Comparison of ENCODE assay signal across 8 cellular contexts in genomic region chr13:20475927-20476691, GRCh38. TPM values are rescaled to one million over a fixed set of nuclear protein-coding genes. Genes with fewer than 3 reads are reported as not detected.
DNase-seq lines count a peak whose midpoint lies in the region; ATAC-seq and TF ChIP-seq lines count a peak whose summit lies in the region.

No MANE protein-coding gene starts in this region.

- intact Hi-C loops in left ventricle myocardium superior (cut with micrococcal nuclease) = no loop called here

- DNase-seq in left ventricle myocardium superior (no peak), right atrium auricular region (ENCODE audit: low spot score) (no peak), immature natural killer cell (peak; percentile 65 to 70 (median 66)), type B pancreatic cell (ENCODE audit: extremely low spot score, unreplicated experiment) (no peak), DMS153 (lab: John Stamatoyannopoulos, UW) (no peak)
- peak; percentile 65 to 70 for DNase-seq in activated CD4-positive, alpha-beta T cell treated with anti-CD3 and anti-CD28 coated beads, Interleukin-2, amount 50 U/mL, for 48 hours
- DNase-seq in stimulated activated effector memory CD8-positive, alpha-beta T cell treated with anti-CD3 and anti-CD28 coated beads, Interleukin-12 subunit alpha, Interleukin-12 subunit beta, amount 100 ng/mL, for 72 hours (ENCODE audit: low spot score in 2 of 2) = peak; percentile 21 to 68

- peaks cover 4 to 6% (median 5%) of the 10 kb centered on the region in 3 donors for H3K27me3 Mint-ChIP-seq in immature natural killer cell (ENCODE audit: low read depth in 3 of 3)
- H3K27me3 Mint-ChIP-seq in type B pancreatic cell = no peaks in the 10 kb centered on the region

- no peaks in the 10 kb centered on the region for H3K27me3 ChIP-seq in right atrium auricular region

- H3K27ac Mint-ChIP-seq in immature natural killer cell (peak overlapping the region; percentile 22 to 82 (median 68)), type B pancreatic cell (no peak overlapping the region)
- H3K27ac Mint-ChIP-seq in stimulated activated effector memory CD8-positive, alpha-beta T cell treated with anti-CD3 and anti-CD28 coated beads, Interleukin-12 subunit alpha, Interleukin-12 subunit beta, amount 100 ng/mL, for 72 hours = peak overlapping the region; percentile 69

- H3K9me3 Mint-ChIP-seq in immature natural killer cell = no peaks in the 10 kb centered on the region
- H3K9me3 Mint-ChIP-seq in stimulated activated effector memory CD8-positive, alpha-beta T cell treated with anti-CD3 and anti-CD28 coated beads, Interleukin-12 subunit alpha, Interleukin-12 subunit beta, amount 100 ng/mL, for 72 hours = no peaks in the 10 kb centered on the region
- no peaks in the 10 kb centered on the region for H3K9me3 Mint-ChIP-seq in type B pancreatic cell

- H3K9me3 ChIP-seq in right atrium auricular region = no peaks in the 10 kb centered on the region

- H3K4me3 Mint-ChIP-seq in immature natural killer cell (peak overlapping the region; percentile 72 to 80 (median 76)), type B pancreatic cell (no peak overlapping the region)
- H3K4me3 Mint-ChIP-seq in stimulated activated effector memory CD8-positive, alpha-beta T cell treated with anti-CD3 and anti-CD28 coated beads, Interleukin-12 subunit alpha, Interleukin-12 subunit beta, amount 100 ng/mL, for 72 hours = peak overlapping the region; percentile 65

- H3K4me1 Mint-ChIP-seq in immature natural killer cell (peaks cover 24 to 29% of the 10 kb centered on the region in 2 donors), type B pancreatic cell (ENCODE audit: unreplicated experiment) (peaks cover 4% of the 10 kb centered on the region)
- H3K4me1 Mint-ChIP-seq in stimulated activated effector memory CD8-positive, alpha-beta T cell treated with anti-CD3 and anti-CD28 coated beads, Interleukin-12 subunit alpha, Interleukin-12 subunit beta, amount 100 ng/mL, for 72 hours = peaks cover 24% of the 10 kb centered on the region

- H3K4me3 ChIP-seq in right atrium auricular region = no peak overlapping the region

- ATAC-seq in left ventricle myocardium superior (peak; percentile 15), HG03432 (IDR thresholded peaks at IDR 0.05; ENCODE audit: unreplicated experiment) (peak; percentile 98)
- ATAC-seq in stimulated activated effector memory CD8-positive, alpha-beta T cell treated with anti-CD3 and anti-CD28 coated beads, Interleukin-12 subunit alpha, Interleukin-12 subunit beta, amount 100 ng/mL, for 72 hours = peak; percentile 98

- H3K36me3 Mint-ChIP-seq in immature natural killer cell (peaks cover 9 to 16% (median 10%) of the 10 kb centered on the region in 3 donors), type B pancreatic cell (no peaks in the 10 kb centered on the region)
- H3K36me3 Mint-ChIP-seq in stimulated activated effector memory CD8-positive, alpha-beta T cell treated with anti-CD3 and anti-CD28 coated beads, Interleukin-12 subunit alpha, Interleukin-12 subunit beta, amount 100 ng/mL, for 72 hours = peaks cover 10% of the 10 kb centered on the region

- TF ChIP-seq CTCF in right atrium auricular region (IDR thresholded peaks at IDR 0.05) (no peak), type B pancreatic cell (conservative IDR thresholded peaks at IDR 0.05) (no peak)

- H3K4me1 ChIP-seq in right atrium auricular region = no peaks in the 10 kb centered on the region

- no peak overlapping the region for H3K27ac ChIP-seq in right atrium auricular region

- no peaks in the 10 kb centered on the region for H3K36me3 ChIP-seq in right atrium auricular region

RNA-seq across cellular contexts. Expression of gene CRYL1, which starts 49.5 kb away (rescaled TPM):
- 19.5 TPM for total RNA-seq in left ventricle myocardium superior
- total RNA-seq in right atrium auricular region = 10 to 100 TPM; 26.5 to 27.9 TPM
- polyA plus RNA-seq in immature natural killer cell = 10 to 100 TPM; 26.2 to 54.2 (median 30.1) TPM
- 15.0 and 20.2 TPM in 2 replicates for total RNA-seq in type B pancreatic cell (ENCODE audit: low replicate concordance)

Comparison
In these comparisons a context has a peak if more than half of its experiments do, and no peak if none do; other contexts are left out.
1. ATAC-seq: peak in every context shown above with its lines; median percentile 98 in HG03432; 98 in stimulated activated effector memory CD8-positive, alpha-beta T cell treated with anti-CD3 and anti-CD28 coated beads, Interleukin-12 subunit alpha, Interleukin-12 subunit beta, amount 100 ng/mL, for 72 hours; 15 in left ventricle myocardium superior.
2. DNase-seq: peak in activated CD4-positive, alpha-beta T cell treated with anti-CD3 and anti-CD28 coated beads, Interleukin-2, amount 50 U/mL, for 48 hours (2 of 2), immature natural killer cell (3 of 3) and stimulated activated effector memory CD8-positive, alpha-beta T cell treated with anti-CD3 and anti-CD28 coated beads, Interleukin-12 subunit alpha, Interleukin-12 subunit beta, amount 100 ng/mL, for 72 hours (2 of 2); none in left ventricle myocardium superior (single experiment), right atrium auricular region (single experiment), type B pancreatic cell (single experiment) and DMS153 (single experiment).